ENCODE assay signal across 39 cellular contexts in the genomic region with DNA sequence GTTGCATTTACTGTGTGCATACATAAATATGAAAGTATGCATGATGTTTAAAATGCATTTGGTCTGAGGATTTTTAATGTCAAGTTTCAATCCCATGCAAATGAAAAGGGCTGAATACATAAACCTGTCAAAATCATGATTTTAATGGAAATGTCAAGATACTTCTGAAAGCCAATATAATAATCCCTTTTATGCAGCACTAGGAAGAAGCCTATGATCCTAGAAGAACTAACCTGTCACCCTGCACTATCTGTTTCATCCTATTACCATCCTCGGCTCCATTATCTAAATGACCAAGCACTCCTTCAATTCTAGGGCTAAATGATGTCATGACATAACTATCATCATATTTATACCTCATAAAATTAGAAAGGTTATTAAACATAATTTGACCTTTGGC.
"Had no signal": no experiment of that assay in that cellular context is flagged by ENCODE, and none has a peak within 500 bp of the region (broad histone marks: within the 10 kb centered on the region; RNA-seq: fewer than 3 reads in every experiment).

No MANE protein-coding gene starts in this region.

- H3K4me1 Mint-ChIP-seq: activated naive CD4-positive, alpha-beta T cell treated with anti-CD3 and anti-CD28 coated beads, Interleukin-2, amount 10 ng/mL, durations not matched to agents 7 days and 5 days; activated naive CD4-positive, alpha-beta T cell treated with anti-CD3 and anti-CD28 coated beads, Interleukin-2, amount 50 U/mL, for 24 hours; activated naive CD8-positive, alpha-beta T cell treated with anti-CD3 and anti-CD28 coated beads for 36 hours; activated naive CD8-positive, alpha-beta T cell treated with anti-CD3 and anti-CD28 coated beads, Interleukin-2, amount 10 ng/mL, durations not matched to agents 7 days and 5 days; activated naive CD8-positive, alpha-beta T cell treated with anti-CD3 and anti-CD28 coated beads, Interleukin-2, amount 50 U/mL, for 24 hours; activated T-helper 17 cell treated with anti-CD3 and anti-CD28 coated beads, Interleukin-2, amount 50 U/mL, for 72 hours; central memory CD8-positive, alpha-beta T cell had no signal

- H3K27me3 Mint-ChIP-seq: activated naive CD4-positive, alpha-beta T cell treated with anti-CD3 and anti-CD28 coated beads, Interleukin-2, amount 10 ng/mL, durations not matched to agents 7 days and 5 days; activated naive CD4-positive, alpha-beta T cell treated with anti-CD3 and anti-CD28 coated beads, Interleukin-2, amount 50 U/mL, for 24 hours; activated naive CD8-positive, alpha-beta T cell; activated naive CD8-positive, alpha-beta T cell treated with anti-CD3 and anti-CD28 coated beads for 36 hours; activated naive CD8-positive, alpha-beta T cell treated with anti-CD3 and anti-CD28 coated beads, Interleukin-2, amount 10 ng/mL, durations not matched to agents 7 days and 5 days; activated naive CD8-positive, alpha-beta T cell treated with anti-CD3 and anti-CD28 coated beads, Interleukin-2, amount 50 U/mL, for 24 hours; activated T-cell treated with anti-CD3 and anti-CD28 coated beads, Interleukin-2, amount 50 U/mL, for 24 hours; activated T-helper 17 cell treated with anti-CD3 and anti-CD28 coated beads, Interleukin-2, amount 50 U/mL, for 72 hours; brain; central memory CD8-positive, alpha-beta T cell had no signal

- FAIRE-seq: astrocyte, bronchial epithelial cell had no signal

- ATAC-seq: activated naive CD4-positive, alpha-beta T cell treated with anti-CD3 and anti-CD28 coated beads, Interleukin-2, amount 50 U/mL, for 72 hours; activated naive CD8-positive, alpha-beta T cell treated with anti-CD3 and anti-CD28 coated beads, Interleukin-2, amount 50 U/mL, for 24 hours; activated T-cell treated with anti-CD3 and anti-CD28 coated beads, Interleukin-2, amount 50 U/mL, for 4 hours; activated T-cell treated with anti-CD3 and anti-CD28 coated beads, Interleukin-2, amount 50 U/mL, for 72 hours; activated T-helper 17 cell treated with anti-CD3 and anti-CD28 coated beads, Interleukin-2, amount 50 U/mL, for 72 hours; body of pancreas had no signal

- H3K4me3 Mint-ChIP-seq: activated naive CD4-positive, alpha-beta T cell treated with anti-CD3 and anti-CD28 coated beads for 36 hours; activated naive CD4-positive, alpha-beta T cell treated with anti-CD3 and anti-CD28 coated beads, Interleukin-2, amount 10 ng/mL, durations not matched to agents 7 days and 5 days; activated naive CD4-positive, alpha-beta T cell treated with anti-CD3 and anti-CD28 coated beads, Interleukin-2, amount 50 U/mL, for 24 hours; activated naive CD8-positive, alpha-beta T cell; activated naive CD8-positive, alpha-beta T cell treated with anti-CD3 and anti-CD28 coated beads for 36 hours; activated naive CD8-positive, alpha-beta T cell treated with anti-CD3 and anti-CD28 coated beads, Interleukin-2, amount 10 ng/mL, durations not matched to agents 7 days and 5 days; activated naive CD8-positive, alpha-beta T cell treated with anti-CD3 and anti-CD28 coated beads, Interleukin-2, amount 50 U/mL, for 24 hours; activated T-cell treated with anti-CD3 and anti-CD28 coated beads, Interleukin-2, amount 50 U/mL, for 24 hours; activated T-cell treated with anti-CD3 and anti-CD28 coated beads, Interleukin-2, amount 50 U/mL, for 4 hours; activated T-cell treated with anti-CD3 and anti-CD28 coated beads, Interleukin-2, amount 50 U/mL, for 72 hours; activated T-helper 17 cell treated with anti-CD3 and anti-CD28 coated beads, Interleukin-2, amount 50 U/mL, for 72 hours; brain; central memory CD8-positive, alpha-beta T cell had no signal

- H3K27me3 ChIP-seq: adrenal gland, ascending aorta, body of pancreas, brain microvascular endothelial cell, breast epithelium, cardiac muscle cell had no signal

- H3K27ac ChIP-seq: adrenal gland, ascending aorta, body of pancreas, brain microvascular endothelial cell, breast epithelium, cardiac muscle cell had no signal

- H3K36me3 Mint-ChIP-seq: activated naive CD4-positive, alpha-beta T cell treated with anti-CD3 and anti-CD28 coated beads, Interleukin-2, amount 10 ng/mL, durations not matched to agents 7 days and 5 days; activated naive CD4-positive, alpha-beta T cell treated with anti-CD3 and anti-CD28 coated beads, Interleukin-2, amount 50 U/mL, for 24 hours; activated naive CD4-positive, alpha-beta T cell treated with anti-CD3 and anti-CD28 coated beads, Interleukin-2, amount 50 U/mL, for 72 hours; activated naive CD8-positive, alpha-beta T cell; activated naive CD8-positive, alpha-beta T cell treated with anti-CD3 and anti-CD28 coated beads for 36 hours; activated naive CD8-positive, alpha-beta T cell treated with anti-CD3 and anti-CD28 coated beads, Interleukin-2, amount 10 ng/mL, durations not matched to agents 7 days and 5 days; brain had no signal

- H3K27ac Mint-ChIP-seq: activated naive CD4-positive, alpha-beta T cell treated with anti-CD3 and anti-CD28 coated beads for 36 hours; activated naive CD4-positive, alpha-beta T cell treated with anti-CD3 and anti-CD28 coated beads, Interleukin-2, amount 10 ng/mL, durations not matched to agents 7 days and 5 days; activated naive CD4-positive, alpha-beta T cell treated with anti-CD3 and anti-CD28 coated beads, Interleukin-2, amount 50 U/mL, for 24 hours; activated naive CD4-positive, alpha-beta T cell treated with anti-CD3 and anti-CD28 coated beads, Interleukin-2, amount 50 U/mL, for 72 hours; activated naive CD8-positive, alpha-beta T cell; activated naive CD8-positive, alpha-beta T cell treated with anti-CD3 and anti-CD28 coated beads for 36 hours; activated naive CD8-positive, alpha-beta T cell treated with anti-CD3 and anti-CD28 coated beads, Interleukin-2, amount 10 ng/mL, durations not matched to agents 7 days and 5 days; activated naive CD8-positive, alpha-beta T cell treated with anti-CD3 and anti-CD28 coated beads, Interleukin-2, amount 50 U/mL, for 24 hours; activated T-cell treated with anti-CD3 and anti-CD28 coated beads, Interleukin-2, amount 50 U/mL, for 24 hours; activated T-cell treated with anti-CD3 and anti-CD28 coated beads, Interleukin-2, amount 50 U/mL, for 72 hours; activated T-helper 17 cell treated with anti-CD3 and anti-CD28 coated beads, Interleukin-2, amount 50 U/mL, for 72 hours; activated T-helper 2 cell treated with anti-CD3 and anti-CD28 coated beads, Interferon-gamma antibody, Interleukin-2, Interleukin-4, amounts not matched to agents 10 μg/mL and 5 μg/mL and 100 μg/mL, durations not matched to agents 14 hours and 24 hours and 36 hours had no signal

- H3K9me3 Mint-ChIP-seq: activated naive CD4-positive, alpha-beta T cell treated with anti-CD3 and anti-CD28 coated beads, Interleukin-2, amount 10 ng/mL, durations not matched to agents 7 days and 5 days; activated naive CD4-positive, alpha-beta T cell treated with anti-CD3 and anti-CD28 coated beads, Interleukin-2, amount 50 U/mL, for 24 hours; activated naive CD8-positive, alpha-beta T cell treated with anti-CD3 and anti-CD28 coated beads, Interleukin-2, amount 10 ng/mL, durations not matched to agents 7 days and 5 days; brain had no signal

- H3K4me3 ChIP-seq: adrenal gland, ascending aorta, body of pancreas, breast epithelium, cardiac muscle cell had no signal

- H3K4me1 ChIP-seq: adrenal gland, ascending aorta, body of pancreas, breast epithelium had no signal

- DNase-seq: activated effector memory CD4-positive, alpha-beta T cell treated with anti-CD3 and anti-CD28 coated beads, Interleukin-2, amount 50 U/mL, for 16 hours; activated effector memory CD4-positive, alpha-beta T cell treated with Interleukin-2 at 50 U/mL for 16 hours; activated gamma-delta T cell; activated gamma-delta T cell treated with Interleukin-2 at 50 U/mL for 16 hours; activated naive CD4-positive, alpha-beta T cell; activated naive CD4-positive, alpha-beta T cell treated with anti-CD3 and anti-CD28 coated beads for 36 hours; activated naive CD4-positive, alpha-beta T cell treated with anti-CD3 and anti-CD28 coated beads, Interleukin-2, amount 10 ng/mL, durations not matched to agents 7 days and 5 days; activated naive CD4-positive, alpha-beta T cell treated with anti-CD3 and anti-CD28 coated beads, Interleukin-2, amount 50 U/mL, for 16 hours; activated naive CD4-positive, alpha-beta T cell treated with Interleukin-2 at 50 U/mL for 16 hours; activated naive CD8-positive, alpha-beta T cell treated with anti-CD3 and anti-CD28 coated beads for 36 hours; activated naive CD8-positive, alpha-beta T cell treated with anti-CD3 and anti-CD28 coated beads, Interleukin-2, amount 10 ng/mL, durations not matched to agents 7 days and 5 days; activated naive CD8-positive, alpha-beta T cell treated with anti-CD3 and anti-CD28 coated beads, Interleukin-2, amount 50 U/mL, for 24 hours; activated T-cell treated with anti-CD3 and anti-CD28 coated beads, Interleukin-2, amount 50 U/mL, for 1 hour; activated T-cell treated with anti-CD3 and anti-CD28 coated beads, Interleukin-2, amount 50 U/mL, for 24 hours; activated T-cell treated with anti-CD3 and anti-CD28 coated beads, Interleukin-2, amount 50 U/mL, for 4 hours; activated T-cell treated with anti-CD3 and anti-CD28 coated beads, Interleukin-2, amount 50 U/mL, for 48 hours; activated T-cell treated with anti-CD3 and anti-CD28 coated beads, Interleukin-2, amount 50 U/mL, for 72 hours; adrenal gland; amniotic stem cell; amygdala; anterior cingulate cortex; aorta; body of pancreas; brain microvascular endothelial cell; caudate nucleus; central memory CD4-positive, alpha-beta T cell; cerebellar nuclear complex had no signal

- H3K36me3 ChIP-seq: adrenal gland, ascending aorta, brain microvascular endothelial cell, breast epithelium, cardiac muscle cell had no signal

- H3K9me3 ChIP-seq: adrenal gland, ascending aorta, body of pancreas, breast epithelium had no signal
